11 cellular contexts compared by ENCODE assay signal in genomic region chr10:851891-852290, GRCh38.
A peak's percentile ranks its signal among the peaks of the same experiment; 100 is the strongest.
DNase-seq lines count a peak whose midpoint lies in the region; ATAC-seq and TF ChIP-seq lines count a peak whose summit lies in the region.
"Had no signal": no experiment of that assay in that cellular context is flagged by ENCODE, and none has a peak within 500 bp of the region (broad histone marks: within the 10 kb centered on the region; RNA-seq: fewer than 3 reads in every experiment).

No MANE protein-coding gene starts in this region.

- ATAC-seq in GM21825 (IDR thresholded peaks at IDR 0.05; ENCODE audit: unreplicated experiment) (peak; percentile 82), HG03571 (IDR thresholded peaks at IDR 0.05; ENCODE audit: unreplicated experiment) (peak; percentile 81), left ventricle myocardium superior (no peak)
- no peak for ATAC-seq in natural killer cell treated with Interleukin-12 subunit alpha and Interleukin-12 subunit beta and Interleukin-15 and Interleukin-18, amount 100 ng/mL, for 72 hours

- no peak overlapping the region for H3K27ac ChIP-seq in thyroid gland
- H3K27ac ChIP-seq: esophagus muscularis mucosa had no signal

- TF ChIP-seq CTCF in thyroid gland (IDR thresholded peaks at IDR 0.05), result no peak

- DNase-seq in SKM-1 treated with dmso at 0.1 percent for 144 hours (lab: John Stamatoyannopoulos, UW; ENCODE audit: unreplicated experiment) (peak; percentile 0), SKM-1 (lab: John Stamatoyannopoulos, UW; ENCODE audit: unreplicated experiment) (no peak), left ventricle myocardium superior (no peak), thyroid gland (no peak)
- no peak for DNase-seq in natural killer cell treated with Interleukin-12 subunit alpha and Interleukin-12 subunit beta and Interleukin-15 and Interleukin-18, amount 100 ng/mL, for 72 hours (ENCODE audit: low spot score)
- DNase-seq in activated effector memory CD4-positive, alpha-beta T cell treated with Interleukin-2 at 50 U/mL for 16 hours, result no peak
- DNase-seq: H7, NCI-H748 treated with DMSO at 0.1 percent for 48 hours had no signal

- H3K9me3 Mint-ChIP-seq in natural killer cell treated with Interleukin-12 subunit alpha and Interleukin-12 subunit beta and Interleukin-15 and Interleukin-18, amount 100 ng/mL, for 72 hours, result no peaks in the 10 kb centered on the region

- peaks cover 41% of the 10 kb centered on the region for H3K36me3 Mint-ChIP-seq in natural killer cell treated with Interleukin-12 subunit alpha and Interleukin-12 subunit beta and Interleukin-15 and Interleukin-18, amount 100 ng/mL, for 72 hours

- WGBS in thyroid gland, 2 donors, result 93 to 97% methylated on average over 5 of the region's 5 CpGs

- no peak overlapping the region for H3K4me3 Mint-ChIP-seq in natural killer cell treated with Interleukin-12 subunit alpha and Interleukin-12 subunit beta and Interleukin-15 and Interleukin-18, amount 100 ng/mL, for 72 hours

- H3K4me1 ChIP-seq in thyroid gland, result peaks cover 15% of the 10 kb centered on the region in 2 donors

- H3K9me3 ChIP-seq in thyroid gland, result no peaks in the 10 kb centered on the region
- H3K9me3 ChIP-seq: esophagus muscularis mucosa had no signal

- intact Hi-C loops in left ventricle myocardium superior (cut with micrococcal nuclease), result no loop called here
- intact Hi-C loops in thyroid gland (cut with DNase I), result no loop called here

- no peak overlapping the region for H3K4me3 ChIP-seq in thyroid gland (replicated peaks in 1 of 3)
- H3K4me3 ChIP-seq: esophagus muscularis mucosa had no signal

- H3K27ac Mint-ChIP-seq in natural killer cell treated with Interleukin-12 subunit alpha and Interleukin-12 subunit beta and Interleukin-15 and Interleukin-18, amount 100 ng/mL, for 72 hours, result peak overlapping the region; percentile 18 to 86

- no peaks in the 10 kb centered on the region for H3K36me3 ChIP-seq in thyroid gland

- no peaks in the 10 kb centered on the region for H3K27me3 Mint-ChIP-seq in natural killer cell treated with Interleukin-12 subunit alpha and Interleukin-12 subunit beta and Interleukin-15 and Interleukin-18, amount 100 ng/mL, for 72 hours

- no peaks in the 10 kb centered on the region for H3K27me3 ChIP-seq in thyroid gland
- H3K27me3 ChIP-seq: esophagus muscularis mucosa had no signal

- peaks cover 50 to 52% of the 10 kb centered on the region in 2 donors for H3K4me1 Mint-ChIP-seq in natural killer cell treated with Interleukin-12 subunit alpha and Interleukin-12 subunit beta and Interleukin-15 and Interleukin-18, amount 100 ng/mL, for 72 hours (ENCODE audit: low read depth in 2 of 2)

- TF ChIP-seq POLR2A in thyroid gland (IDR thresholded peaks at IDR 0.05), result no peak

Comparison
In these comparisons a context has a peak if more than half of its experiments do, and no peak if none do; other contexts are left out.
1. ATAC-seq: peak in GM21825 (single experiment) and HG03571 (single experiment); none in natural killer cell treated with Interleukin-12 subunit alpha and Interleukin-12 subunit beta and Interleukin-15 and Interleukin-18, amount 100 ng/mL, for 72 hours (0 of 2) and left ventricle myocardium superior (single experiment).